In genomic region chr2:47023332-47023731, GRCh38 we compare ENCODE assay signal across 18 cellular contexts.
DNase-seq lines count a peak whose midpoint lies in the region; ATAC-seq and TF ChIP-seq lines count a peak whose summit lies in the region.
"Had no signal": no experiment of that assay in that cellular context is flagged by ENCODE, and none has a peak within 500 bp of the region (broad histone marks: within the 10 kb centered on the region; RNA-seq: fewer than 3 reads in every experiment).

No MANE protein-coding gene starts in this region.

- H3K36me3 ChIP-seq in DND-41 (ENCODE audit: insufficient read depth, low read length) = peaks cover 94% of the 10 kb centered on the region

- no peak overlapping the region for H3K4me3 Mint-ChIP-seq in activated CD8-positive, alpha-beta memory T cell treated with anti-CD3 and anti-CD28 coated beads, Interleukin-2, amount 10 ng/mL, durations not matched to agents 7 days and 5 days
- H3K4me3 Mint-ChIP-seq in activated naive CD8-positive, alpha-beta T cell treated with anti-CD3 and anti-CD28 coated beads, Interleukin-2, amount 50 U/mL, for 24 hours = no peak overlapping the region
- no peak overlapping the region for H3K4me3 Mint-ChIP-seq in natural killer cell
- H3K4me3 Mint-ChIP-seq: GM23338 had no signal

- H3K27me3 ChIP-seq in DND-41 (ENCODE audit: insufficient read depth, low read length, poor library complexity) = no peaks in the 10 kb centered on the region

- no peak overlapping the region for H3K27ac ChIP-seq in DND-41 (ENCODE audit: low read length)
- H3K27ac ChIP-seq: KMS-11 had no signal

- H3K4me1 ChIP-seq in DND-41 (ENCODE audit: insufficient read depth, low read length) = no peaks in the 10 kb centered on the region

- intact Hi-C loops in natural killer cell (cut with micrococcal nuclease) = no loop called here

- no peaks in the 10 kb centered on the region for H3K9me3 ChIP-seq in DND-41 (ENCODE audit: insufficient read depth, low read length, severe bottlenecking)

- CTCF ChIA-PET in activated CD8-positive, alpha-beta memory T cell treated with anti-CD3 and anti-CD28 coated beads, Interleukin-2, amount 10 ng/mL, durations not matched to agents 7 days and 5 days (lab: Charles Lee) = no interaction called here

- no peak overlapping the region for H3K27ac Mint-ChIP-seq in activated CD8-positive, alpha-beta memory T cell treated with anti-CD3 and anti-CD28 coated beads, Interleukin-2, amount 10 ng/mL, durations not matched to agents 7 days and 5 days
- no peak overlapping the region for H3K27ac Mint-ChIP-seq in activated naive CD8-positive, alpha-beta T cell treated with anti-CD3 and anti-CD28 coated beads, Interleukin-2, amount 50 U/mL, for 24 hours
- no peak overlapping the region for H3K27ac Mint-ChIP-seq in natural killer cell
- H3K27ac Mint-ChIP-seq: GM23338 had no signal

- H3K27me3 Mint-ChIP-seq in activated CD8-positive, alpha-beta memory T cell treated with anti-CD3 and anti-CD28 coated beads, Interleukin-2, amount 10 ng/mL, durations not matched to agents 7 days and 5 days = no peaks in the 10 kb centered on the region
- no peaks in the 10 kb centered on the region for H3K27me3 Mint-ChIP-seq in activated naive CD8-positive, alpha-beta T cell treated with anti-CD3 and anti-CD28 coated beads, Interleukin-2, amount 50 U/mL, for 24 hours
- no peaks in the 10 kb centered on the region for H3K27me3 Mint-ChIP-seq in natural killer cell (ENCODE audit: low read depth in 2 of 2)

- peaks cover 9% of the 10 kb centered on the region for H3K36me3 Mint-ChIP-seq in activated CD8-positive, alpha-beta memory T cell treated with anti-CD3 and anti-CD28 coated beads, Interleukin-2, amount 10 ng/mL, durations not matched to agents 7 days and 5 days
- peaks cover 18% of the 10 kb centered on the region for H3K36me3 Mint-ChIP-seq in activated naive CD8-positive, alpha-beta T cell treated with anti-CD3 and anti-CD28 coated beads, Interleukin-2, amount 50 U/mL, for 24 hours (ENCODE audit: low read depth)
- H3K36me3 Mint-ChIP-seq in natural killer cell = no peaks in the 10 kb centered on the region

- DNase-seq in activated CD8-positive, alpha-beta memory T cell treated with anti-CD3 and anti-CD28 coated beads, Interleukin-2, amount 50 U/mL, for 1 hour (ENCODE audit: extremely low read depth) = peak; percentile 13
- DNase-seq in activated CD8-positive, alpha-beta memory T cell treated with anti-CD3 and anti-CD28 coated beads, Interleukin-2, amount 10 ng/mL, durations not matched to agents 7 days and 5 days = no peak
- peak; percentile 40 for DNase-seq in DND-41
- DNase-seq in activated naive CD8-positive, alpha-beta T cell treated with anti-CD3 and anti-CD28 coated beads, Interleukin-2, amount 50 U/mL, for 24 hours = no peak
- no peak for DNase-seq in stimulated activated naive CD8-positive, alpha-beta T cell treated with anti-CD3 and anti-CD28 coated beads, Interleukin-15, Interleukin-2, amounts not matched to agents 100 U/mL and 50 U/mL, for 24 hours
- no peak for DNase-seq in T-helper 1 cell
- DNase-seq in natural killer cell = no peak
- DNase-seq: 8988T, DMS79 treated with DMSO at 0.1 percent for 48 hours, NCI-H1048, NCI-H510A treated with DMSO at 0.1 percent for 48 hours, NCI-H82, SHP77 had no signal

- no peak for TF ChIP-seq CTCF in DND-41 (IDR thresholded peaks at IDR 0.05; ENCODE audit: borderline replicate concordance, extremely low read depth, low read length, poor library complexity, severe bottlenecking)
- TF ChIP-seq CTCF in natural killer cell (IDR thresholded peaks at IDR 0.05) = no peak

- no peaks in the 10 kb centered on the region for H3K79me2 ChIP-seq in DND-41 (ENCODE audit: insufficient read depth, low read length)

- H3K4me2 ChIP-seq in DND-41 (ENCODE audit: insufficient read depth, low read length) = no peak overlapping the region
- H3K4me2 ChIP-seq: GM23338, KMS-11 had no signal

- H3K9ac ChIP-seq in DND-41 (ENCODE audit: low read depth, low read length) = no peak overlapping the region
- H3K9ac ChIP-seq: KMS-11 had no signal

- no peaks in the 10 kb centered on the region for H3K9me3 Mint-ChIP-seq in activated CD8-positive, alpha-beta memory T cell treated with anti-CD3 and anti-CD28 coated beads, Interleukin-2, amount 10 ng/mL, durations not matched to agents 7 days and 5 days (ENCODE audit: low read depth)
- no peaks in the 10 kb centered on the region for H3K9me3 Mint-ChIP-seq in activated naive CD8-positive, alpha-beta T cell treated with anti-CD3 and anti-CD28 coated beads, Interleukin-2, amount 50 U/mL, for 24 hours
- H3K9me3 Mint-ChIP-seq in natural killer cell = no peaks in the 10 kb centered on the region
- H3K9me3 Mint-ChIP-seq: GM23338 had no signal

- ATAC-seq in activated CD8-positive, alpha-beta memory T cell treated with anti-CD3 and anti-CD28 coated beads, Interleukin-2, amount 10 ng/mL, durations not matched to agents 7 days and 5 days = no peak
- peak; percentile 72 for ATAC-seq in DND-41 (ENCODE audit: insufficient read depth, low read depth)
- ATAC-seq in activated naive CD8-positive, alpha-beta T cell treated with anti-CD3 and anti-CD28 coated beads, Interleukin-2, amount 50 U/mL, for 24 hours = peak; percentile 34
- ATAC-seq in stimulated activated naive CD8-positive, alpha-beta T cell treated with anti-CD3 and anti-CD28 coated beads, Interleukin-15, Interleukin-2, amounts not matched to agents 100 U/mL and 50 U/mL, for 24 hours = peak; percentile 56
- no peak for ATAC-seq in natural killer cell
- ATAC-seq in HG02973 (IDR thresholded peaks at IDR 0.05; ENCODE audit: unreplicated experiment) = no peak
- ATAC-seq: GM23338, HepG2, Panc1 had no signal

- no peak overlapping the region for H2AFZ ChIP-seq in DND-41 (ENCODE audit: low read depth, low read length)
- H2AFZ ChIP-seq: GM23338 had no signal

- H4K20me1 ChIP-seq in DND-41 (ENCODE audit: insufficient read depth, low read length) = peaks cover 22% of the 10 kb centered on the region; the same call in 1 of the 2 replicates

- no peak overlapping the region for H3K4me3 ChIP-seq in DND-41 (ENCODE audit: low read depth in 1 of 2, low read length in 2 of 2)
- H3K4me3 ChIP-seq: GM23338 had no signal

- H3K4me1 Mint-ChIP-seq in activated CD8-positive, alpha-beta memory T cell treated with anti-CD3 and anti-CD28 coated beads, Interleukin-2, amount 10 ng/mL, durations not matched to agents 7 days and 5 days = no peaks in the 10 kb centered on the region
- H3K4me1 Mint-ChIP-seq in activated naive CD8-positive, alpha-beta T cell treated with anti-CD3 and anti-CD28 coated beads, Interleukin-2, amount 50 U/mL, for 24 hours = peaks cover 17% of the 10 kb centered on the region
- peaks cover 0 to 10% of the 10 kb centered on the region in 2 donors for H3K4me1 Mint-ChIP-seq in natural killer cell
- H3K4me1 Mint-ChIP-seq: GM23338 had no signal

Comparison
In these comparisons a context has a peak if more than half of its experiments do, and no peak if none do; other contexts are left out.
1. DNase-seq: peak in activated CD8-positive, alpha-beta memory T cell treated with anti-CD3 and anti-CD28 coated beads, Interleukin-2, amount 50 U/mL, for 1 hour (single experiment) and DND-41 (single experiment); none in activated CD8-positive, alpha-beta memory T cell treated with anti-CD3 and anti-CD28 coated beads, Interleukin-2, amount 10 ng/mL, durations not matched to agents 7 days and 5 days (single experiment), activated naive CD8-positive, alpha-beta T cell treated with anti-CD3 and anti-CD28 coated beads, Interleukin-2, amount 50 U/mL, for 24 hours (single experiment), stimulated activated naive CD8-positive, alpha-beta T cell treated with anti-CD3 and anti-CD28 coated beads, Interleukin-15, Interleukin-2, amounts not matched to agents 100 U/mL and 50 U/mL, for 24 hours (single experiment), T-helper 1 cell (0 of 5) and natural killer cell (single experiment).
2. ATAC-seq: peak in DND-41 (single experiment), activated naive CD8-positive, alpha-beta T cell treated with anti-CD3 and anti-CD28 coated beads, Interleukin-2, amount 50 U/mL, for 24 hours (single experiment) and stimulated activated naive CD8-positive, alpha-beta T cell treated with anti-CD3 and anti-CD28 coated beads, Interleukin-15, Interleukin-2, amounts not matched to agents 100 U/mL and 50 U/mL, for 24 hours (single experiment); none in activated CD8-positive, alpha-beta memory T cell treated with anti-CD3 and anti-CD28 coated beads, Interleukin-2, amount 10 ng/mL, durations not matched to agents 7 days and 5 days (single experiment), natural killer cell (0 of 3) and HG02973 (single experiment).